In the genomic region with DNA sequence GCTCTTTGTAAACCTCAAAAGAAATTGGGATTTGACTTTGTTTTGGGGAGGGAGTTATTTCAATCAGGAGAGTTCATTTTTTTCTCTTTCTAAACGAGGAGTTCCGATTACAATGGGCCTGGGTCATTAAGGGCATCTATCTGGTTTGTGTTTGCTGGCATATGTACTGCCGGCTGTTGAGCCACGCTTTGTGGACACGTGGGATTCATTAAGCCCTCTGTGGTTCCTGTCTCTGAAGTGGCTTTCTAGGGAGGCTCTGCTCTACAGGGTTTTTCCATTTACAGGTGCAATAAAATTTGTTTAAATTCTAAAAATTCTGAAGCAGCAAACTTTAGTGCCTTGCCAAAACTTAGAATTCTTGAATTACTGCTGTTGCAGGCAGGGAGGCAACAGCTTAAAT, we compare ENCODE assay signal across 14 cellular contexts. TPM values are rescaled to one million over a fixed set of nuclear protein-coding genes. Genes with fewer than 3 reads are reported as not detected.
DNase-seq lines count a peak whose midpoint lies in the region; ATAC-seq and TF ChIP-seq lines count a peak whose summit lies in the region.
"Had no signal": no experiment of that assay in that cellular context is flagged by ENCODE, and none has a peak within 500 bp of the region (broad histone marks: within the 10 kb centered on the region; RNA-seq: fewer than 3 reads in every experiment).

No MANE protein-coding gene starts in this region.

- TF ChIP-seq CTCF in Loucy (conservative IDR thresholded peaks at IDR 0.05; ENCODE audit: low read length): no peak
- TF ChIP-seq CTCF in nephron progenitor cell (IDR thresholded peaks at IDR 0.05): no peak
- no peak for TF ChIP-seq CTCF in right atrium auricular region (IDR thresholded peaks at IDR 0.05)
- TF ChIP-seq CTCF in suprapubic skin (IDR thresholded peaks at IDR 0.05): no peak

- no peak for TF ChIP-seq EP300 in suprapubic skin (IDR thresholded peaks at IDR 0.05)

- peaks cover 27% of the 10 kb centered on the region for H3K4me1 Mint-ChIP-seq in T-helper 1 cell treated with Interleukin-12 subunit alpha and Interleukin-12 subunit beta and Interleukin-4 antibody, amounts not matched to agents 30 μg/mL and 1 μg/mL, for 36 hours (ENCODE audit: low read depth)
- peaks cover 40% of the 10 kb centered on the region for H3K4me1 Mint-ChIP-seq in activated naive CD8-positive, alpha-beta T cell treated with anti-CD3 and anti-CD28 coated beads, Interleukin-2, amount 50 U/mL, for 24 hours
- peaks cover 25% of the 10 kb centered on the region for H3K4me1 Mint-ChIP-seq in nephron progenitor cell

- H3K9me2 ChIP-seq in Loucy (replicated peaks; ENCODE audit: low read depth, low read length): no peaks in the 10 kb centered on the region

- peak overlapping the region; percentile 69 for H3K27ac Mint-ChIP-seq in T-helper 1 cell treated with Interleukin-12 subunit alpha and Interleukin-12 subunit beta and Interleukin-4 antibody, amounts not matched to agents 30 μg/mL and 1 μg/mL, for 36 hours
- H3K27ac Mint-ChIP-seq in activated naive CD8-positive, alpha-beta T cell treated with anti-CD3 and anti-CD28 coated beads, Interleukin-2, amount 50 U/mL, for 24 hours: peak overlapping the region; percentile 86
- peak overlapping the region; percentile 89 for H3K27ac Mint-ChIP-seq in nephron progenitor cell

- H4K20me1 ChIP-seq in Loucy (ENCODE audit: insufficient read depth, low read length, poor library complexity, severe bottlenecking): no peaks in the 10 kb centered on the region

- H3K4me3 Mint-ChIP-seq in T-helper 1 cell treated with Interleukin-12 subunit alpha and Interleukin-12 subunit beta and Interleukin-4 antibody, amounts not matched to agents 30 μg/mL and 1 μg/mL, for 36 hours: peak overlapping the region; percentile 36
- H3K4me3 Mint-ChIP-seq in activated naive CD8-positive, alpha-beta T cell treated with anti-CD3 and anti-CD28 coated beads, Interleukin-2, amount 50 U/mL, for 24 hours: peak overlapping the region; percentile 35
- H3K4me3 Mint-ChIP-seq in nephron progenitor cell: no peak overlapping the region
- H3K4me3 Mint-ChIP-seq: neural crest cell had no signal

- H3K36me3 Mint-ChIP-seq in T-helper 1 cell treated with Interleukin-12 subunit alpha and Interleukin-12 subunit beta and Interleukin-4 antibody, amounts not matched to agents 30 μg/mL and 1 μg/mL, for 36 hours (ENCODE audit: low read depth): peaks cover 20% of the 10 kb centered on the region
- H3K36me3 Mint-ChIP-seq in activated naive CD8-positive, alpha-beta T cell treated with anti-CD3 and anti-CD28 coated beads, Interleukin-2, amount 50 U/mL, for 24 hours (ENCODE audit: low read depth): peaks cover 13% of the 10 kb centered on the region
- peaks cover 28% of the 10 kb centered on the region for H3K36me3 Mint-ChIP-seq in nephron progenitor cell (ENCODE audit: low read depth)

- H3F3A ChIP-seq in Loucy (ENCODE audit: low read depth): no peaks in the 10 kb centered on the region

- H3K79me2 ChIP-seq in Loucy (ENCODE audit: insufficient read depth, low read length): no peaks in the 10 kb centered on the region

- no peak overlapping the region for H3K27ac ChIP-seq in right atrium auricular region
- no peak overlapping the region for H3K27ac ChIP-seq in suprapubic skin
- H3K27ac ChIP-seq: SJSA1 had no signal

- H3K4me1 ChIP-seq in Loucy (ENCODE audit: insufficient read depth, low read length, poor library complexity, severe bottlenecking): peaks cover 19% of the 10 kb centered on the region
- peaks cover 0 to 16% of the 10 kb centered on the region in 2 donors for H3K4me1 ChIP-seq in right atrium auricular region
- no peaks in the 10 kb centered on the region for H3K4me1 ChIP-seq in suprapubic skin
- H3K4me1 ChIP-seq: SJSA1 had no signal

- H3K4me3 ChIP-seq in Loucy (ENCODE audit: low read length, poor library complexity, severe bottlenecking) (no peak overlapping the region), right atrium auricular region (no peak overlapping the region), suprapubic skin (no peak overlapping the region)
- H3K4me3 ChIP-seq: SJSA1, upper lobe of left lung had no signal

- H3K27me3 ChIP-seq in Loucy (ENCODE audit: insufficient read depth, low read length, poor library complexity, severe bottlenecking): no peaks in the 10 kb centered on the region
- no peaks in the 10 kb centered on the region for H3K27me3 ChIP-seq in right atrium auricular region
- no peaks in the 10 kb centered on the region for H3K27me3 ChIP-seq in suprapubic skin
- H3K27me3 ChIP-seq: SJSA1, upper lobe of left lung had no signal

- H3K36me3 ChIP-seq in Loucy (ENCODE audit: insufficient read depth, low read length) (peaks cover 13% of the 10 kb centered on the region; the same call in 1 of the 2 replicates), right atrium auricular region (no peaks in the 10 kb centered on the region), suprapubic skin (no peaks in the 10 kb centered on the region)

- H3K9me3 Mint-ChIP-seq in T-helper 1 cell treated with Interleukin-12 subunit alpha and Interleukin-12 subunit beta and Interleukin-4 antibody, amounts not matched to agents 30 μg/mL and 1 μg/mL, for 36 hours: no peaks in the 10 kb centered on the region
- H3K9me3 Mint-ChIP-seq in activated naive CD8-positive, alpha-beta T cell treated with anti-CD3 and anti-CD28 coated beads, Interleukin-2, amount 50 U/mL, for 24 hours: no peaks in the 10 kb centered on the region
- no peaks in the 10 kb centered on the region for H3K9me3 Mint-ChIP-seq in nephron progenitor cell
- H3K9me3 Mint-ChIP-seq: neural crest cell had no signal

- no peaks in the 10 kb centered on the region for H3K27me3 Mint-ChIP-seq in T-helper 1 cell treated with Interleukin-12 subunit alpha and Interleukin-12 subunit beta and Interleukin-4 antibody, amounts not matched to agents 30 μg/mL and 1 μg/mL, for 36 hours (ENCODE audit: low read depth)
- H3K27me3 Mint-ChIP-seq in activated naive CD8-positive, alpha-beta T cell treated with anti-CD3 and anti-CD28 coated beads, Interleukin-2, amount 50 U/mL, for 24 hours: no peaks in the 10 kb centered on the region
- H3K27me3 Mint-ChIP-seq in nephron progenitor cell (ENCODE audit: low read depth, poor library complexity): no peaks in the 10 kb centered on the region

- TF ChIP-seq POLR2A in suprapubic skin (IDR thresholded peaks at IDR 0.05): no peak

- peak overlapping the region; percentile 15 for H3K9ac ChIP-seq in Loucy (ENCODE audit: low read depth, low read length, poor library complexity, severe bottlenecking)

- DNase-seq in T-helper 1 cell (no peak), nephron progenitor cell (no peak), right atrium auricular region (ENCODE audit: low spot score) (no peak), suprapubic skin (ENCODE audit: low spot score in 2 of 2) (no peak)
- DNase-seq in activated naive CD8-positive, alpha-beta T cell treated with anti-CD3 and anti-CD28 coated beads, Interleukin-2, amount 50 U/mL, for 24 hours: no peak
- DNase-seq: EL, HCEC 1CT, left cardiac atrium, upper lobe of left lung had no signal

- H3K4me2 ChIP-seq in Loucy (ENCODE audit: low read depth, low read length, poor library complexity, severe bottlenecking): peak overlapping the region; percentile 54

- 50% methylated on average over 5 of the region's 5 CpGs for WGBS in suprapubic skin

- H3K9me3 ChIP-seq in Loucy (ENCODE audit: insufficient read depth, low read depth, low read length) (no peaks in the 10 kb centered on the region), right atrium auricular region (no peaks in the 10 kb centered on the region), suprapubic skin (no peaks in the 10 kb centered on the region)
- H3K9me3 ChIP-seq: SJSA1, upper lobe of left lung had no signal

- no peak for ATAC-seq in activated naive CD8-positive, alpha-beta T cell treated with anti-CD3 and anti-CD28 coated beads, Interleukin-2, amount 50 U/mL, for 24 hours
- ATAC-seq in GM18502 (IDR thresholded peaks at IDR 0.05; ENCODE audit: poor library complexity, unreplicated experiment): no peak
- ATAC-seq: left cardiac atrium had no signal

- no peak overlapping the region for H2AFZ ChIP-seq in Loucy (ENCODE audit: low read length)

RNA-seq across cellular contexts. Expression of a gene that starts 57.9 kb away (rescaled TPM):
- 100 to 1,000 TPM in 1 of 2 donors, 10 to 100 TPM in 1; 76.5 to 106 TPM for total RNA-seq in right atrium auricular region
- 10 to 100 TPM; 46.7 to 56.7 (median 49.6) TPM for total RNA-seq in suprapubic skin
